Comparison of ENCODE assay signal across 13 cellular contexts in the genomic region with DNA sequence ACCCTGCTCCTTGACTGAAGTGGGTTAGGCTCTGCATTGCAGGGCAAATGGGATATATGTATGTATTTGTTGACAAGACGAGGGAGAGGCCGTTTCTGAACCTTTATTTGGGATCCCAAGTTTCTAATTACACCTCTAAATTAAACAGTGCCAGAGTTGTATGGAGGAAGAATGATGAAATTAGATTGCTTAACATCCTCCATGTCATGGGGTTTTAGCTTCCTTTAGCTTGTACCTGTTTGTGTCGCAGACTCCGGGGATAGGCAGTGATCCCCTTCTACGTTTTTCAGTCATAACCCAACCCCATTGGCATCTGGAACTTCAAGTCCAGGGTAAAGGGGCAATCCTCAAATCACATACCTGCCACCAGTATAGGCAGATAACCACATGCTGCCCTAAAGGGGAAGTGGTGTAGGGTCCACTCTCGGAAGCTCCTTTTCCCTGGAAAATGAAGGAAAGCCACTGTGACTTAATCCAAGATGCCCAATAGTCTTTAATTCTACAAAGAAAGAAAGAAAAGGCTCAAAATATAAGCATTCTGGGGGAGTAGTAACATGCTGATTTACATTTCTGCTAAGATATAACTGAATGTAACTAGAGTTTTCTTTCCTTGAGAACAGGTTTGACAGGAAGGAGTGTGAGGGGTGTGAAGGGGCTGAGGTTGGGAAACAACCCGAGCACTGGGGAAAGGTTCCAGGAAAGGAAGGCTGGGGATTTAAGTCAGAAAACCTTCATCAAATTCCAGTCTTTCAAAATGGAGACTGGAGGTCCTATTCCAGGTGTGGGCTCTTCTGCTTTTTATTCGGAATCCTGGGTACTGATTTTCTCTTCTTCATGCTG.
A peak's percentile ranks its signal among the peaks of the same experiment; 100 is the strongest.
DNase-seq lines count a peak whose midpoint lies in the region; ATAC-seq, FAIRE-seq and TF ChIP-seq lines count a peak whose summit lies in the region.
"Had no signal": no experiment of that assay in that cellular context is flagged by ENCODE, and none has a peak within 500 bp of the region (broad histone marks: within the 10 kb centered on the region; RNA-seq: fewer than 3 reads in every experiment).

No MANE protein-coding gene starts in this region.

- 83% methylated on average over 8 of the region's 8 CpGs for WGBS in hepatocyte (ENCODE audit: low lambda C conversion rate, missing lambda C conversion rate)
- WGBS in ovary, 3 donors, result 82 to 84% (median 83%) methylated on average over 8 of the region's 8 CpGs

- H3K4me3 ChIP-seq in hepatocyte (no peak overlapping the region), skeletal muscle tissue (ENCODE audit: low read length in 3 of 3) (no peak overlapping the region), ovary (no peak overlapping the region)
- H3K4me3 ChIP-seq: psoas muscle had no signal

- no peak for ATAC-seq in GM19395 (IDR thresholded peaks at IDR 0.05; ENCODE audit: unreplicated experiment)
- ATAC-seq: stimulated activated naive B cell treated with anti-CD40 and anti-IgM and Interleukin-4, amounts not matched to agents 10 μg/mL and 1 μg/mL and 100 μg/mL, for 72 hours had no signal

- DNase-seq in GM12891 (ENCODE audit: insufficient read length, low spot score) (no peak), hepatocyte (ENCODE audit: low spot score) (no peak), ovary (no peak), DMS53 (lab: John Stamatoyannopoulos, UW) (no peak), DMS114 treated with DMSO at 0.1 percent for 48 hours (lab: John Stamatoyannopoulos, UW; ENCODE audit: unreplicated experiment) (no peak)
- DNase-seq: activated CD4-positive, alpha-beta T cell treated with anti-CD3 and anti-CD28 coated beads, Interleukin-2, amount 10 ng/mL, durations not matched to agents 24 days and 14 days; OCI-M1; stimulated activated CD4-positive, alpha-beta T cell treated with anti-CD3 and anti-CD28 coated beads, Interleukin-2, amount 100 ng/mL, for 48 hours; stimulated activated naive B cell treated with anti-CD40 and anti-IgM and Interleukin-4, amounts not matched to agents 10 μg/mL and 1 μg/mL and 100 μg/mL, for 72 hours had no signal

- H3K9me2 ChIP-seq in hepatocyte (replicated peaks; ENCODE audit: insufficient read depth), result no peaks in the 10 kb centered on the region

- H3K9ac ChIP-seq in skeletal muscle tissue (ENCODE audit: low read depth in 1 of 3, low read length in 3 of 3), result no peak overlapping the region

- peaks cover 46% of the 10 kb centered on the region for H3K4me1 ChIP-seq in hepatocyte (ENCODE audit: insufficient read depth)
- peaks cover 5 to 18% (median 6%) of the 10 kb centered on the region in 3 donors for H3K4me1 ChIP-seq in skeletal muscle tissue (ENCODE audit: control insufficient read depth in 3 of 3, insufficient read depth in 3 of 3, low read length in 3 of 3)
- H3K4me1 ChIP-seq in ovary (ENCODE audit: insufficient read depth), result peaks cover 12% of the 10 kb centered on the region

- intact Hi-C loops in ovary (cut with DNase I), result loop anchor here in 1 of 4 donors (10.0 kb wide), 1 partner anchor 78 kb away; the partner anchor contains the start of gene RGL1

- FAIRE-seq in GM12891 (lab: Jason Lieb, UNC), result no peak

- H2AFZ ChIP-seq in hepatocyte, result no peak overlapping the region

- TF ChIP-seq EP300 in ovary (IDR thresholded peaks at IDR 0.05), result no peak

- no peaks in the 10 kb centered on the region for H3K27me3 ChIP-seq in hepatocyte
- H3K27me3 ChIP-seq in skeletal muscle tissue (ENCODE audit: control insufficient read depth in 3 of 3, insufficient read depth in 3 of 3, low read length in 3 of 3), result no peaks in the 10 kb centered on the region
- H3K27me3 ChIP-seq in ovary, result no peaks in the 10 kb centered on the region

- H3K4me2 ChIP-seq in hepatocyte, result peak overlapping the region; percentile 43

- TF ChIP-seq CTCF in hepatocyte (IDR thresholded peaks at IDR 0.05; ENCODE audit: poor library complexity), result no peak
- TF ChIP-seq CTCF in ovary (IDR thresholded peaks at IDR 0.05), result no peak

- peak overlapping the region; percentile 42 for H3K27ac ChIP-seq in angular gyrus (ENCODE audit: low read depth, low read length)
- peak overlapping the region; percentile 74 for H3K27ac ChIP-seq in hepatocyte
- peak overlapping the region; percentile 66 for H3K27ac ChIP-seq in skeletal muscle tissue (ENCODE audit: low read depth, low read length)
- H3K27ac ChIP-seq in ovary, result no peak overlapping the region
- H3K27ac ChIP-seq: psoas muscle had no signal

- no peak for TF ChIP-seq POLR2A in GM12891 (IDR thresholded peaks at IDR 0.05; ENCODE audit: low read depth, low read length)
- no peak for TF ChIP-seq POLR2A in ovary (IDR thresholded peaks at IDR 0.05)

- no peaks in the 10 kb centered on the region for H3K79me2 ChIP-seq in hepatocyte

- H3K36me3 ChIP-seq in hepatocyte (replicated peaks; ENCODE audit: insufficient read depth, low read depth) (no peaks in the 10 kb centered on the region), skeletal muscle tissue (ENCODE audit: control insufficient read depth in 3 of 3, insufficient read depth in 3 of 3, low read length in 3 of 3) (peaks cover 0 to 6% (median 5%) of the 10 kb centered on the region in 3 donors), ovary (no peaks in the 10 kb centered on the region)

- H3K9me3 ChIP-seq in hepatocyte (ENCODE audit: low read depth) (no peaks in the 10 kb centered on the region), skeletal muscle tissue (ENCODE audit: control insufficient read depth in 3 of 3, low read length in 3 of 3) (no peaks in the 10 kb centered on the region), ovary (no peaks in the 10 kb centered on the region)
- H3K9me3 ChIP-seq: psoas muscle had no signal

- H4K20me1 ChIP-seq in hepatocyte (ENCODE audit: insufficient read depth, poor library complexity, severe bottlenecking), result no peaks in the 10 kb centered on the region

TF ChIP-seq in GM12891, 5 proteins besides CTCF, POLR2A, EP300 and RAD21:
- no peak for TF ChIP-seq POLR2AphosphoS5 (IDR thresholded peaks at IDR 0.05; ENCODE audit: low read depth, low read length)
- peak; percentile 54 for TF ChIP-seq SPI1 (IDR thresholded peaks at IDR 0.05; ENCODE audit: low read depth, low read length)
TF ChIP-seq in GM12891: peak in this region for 1.

Comparison
In these comparisons a context has a peak if more than half of its experiments do, and no peak if none do; other contexts are left out.
1. H3K27ac ChIP-seq: peak in angular gyrus (single experiment), hepatocyte (single experiment) and skeletal muscle tissue (single experiment); none in ovary (0 of 2).